24 cellular contexts compared by ENCODE assay signal in genomic region chr19:45358213-45358792, GRCh38. TPM values are rescaled to one million over a fixed set of nuclear protein-coding genes. Genes with fewer than 3 reads are reported as not detected.
DNase-seq lines count a peak whose midpoint lies in the region; ATAC-seq, FAIRE-seq and TF ChIP-seq lines count a peak whose summit lies in the region.
"Had no signal": no experiment of that assay in that cellular context is flagged by ENCODE, and none has a peak within 500 bp of the region (broad histone marks: within the 10 kb centered on the region; RNA-seq: fewer than 3 reads in every experiment).

No MANE protein-coding gene starts in this region.

- H3K27me3 Mint-ChIP-seq in CD8-positive, alpha-beta T cell (ENCODE audit: low read depth) = no peaks in the 10 kb centered on the region
- peaks cover 6% of the 10 kb centered on the region for H3K27me3 Mint-ChIP-seq in nephron progenitor cell (ENCODE audit: low read depth, poor library complexity)
- H3K27me3 Mint-ChIP-seq: CD4-positive, alpha-beta memory T cell had no signal

- H3K4me1 Mint-ChIP-seq in CD8-positive, alpha-beta T cell (ENCODE audit: low read depth) = no peaks in the 10 kb centered on the region
- peaks cover 13% of the 10 kb centered on the region for H3K4me1 Mint-ChIP-seq in nephron progenitor cell

- POLR2A ChIA-PET in CD8-positive, alpha-beta T cell (lab: Charles Lee) = no interaction called here
- POLR2A ChIA-PET in K562 (lab: Yijun Ruan, JAX) = interaction anchor here (0.6 to 0.7 kb wide), 2 partner anchors 118 to 372 kb away, joined by 3 to 4 read pairs; no protein-coding TSS in a partner anchor

- no peak overlapping the region for H3K9ac ChIP-seq in K562 (ENCODE audit: insufficient read depth in 1 of 2, low read depth in 2 of 2, low read length in 2 of 2)
- H3K9ac ChIP-seq: BLaER1 had no signal

- no peaks in the 10 kb centered on the region for H3K9me3 Mint-ChIP-seq in CD8-positive, alpha-beta T cell
- H3K9me3 Mint-ChIP-seq in nephron progenitor cell = no peaks in the 10 kb centered on the region
- H3K9me3 Mint-ChIP-seq: CD4-positive, alpha-beta memory T cell; HFFc6 had no signal

- no peaks in the 10 kb centered on the region for H3K79me2 ChIP-seq in K562 (ENCODE audit: control insufficient read depth, insufficient read depth, low read length)

- ATAC-seq in CD8-positive, alpha-beta T cell = no peak
- ATAC-seq in K562 (no peak), body of pancreas (no peak), upper lobe of left lung (ENCODE audit: low FRiP score in 2 of 2) (no peak)
- ATAC-seq: SK-N-SH treated with all-trans-retinoic acid at 6 μM for 48 hours had no signal

- WGBS in K562 (ENCODE audit: insufficient coverage, low coverage, missing lambda C conversion rate) = 87% methylated on average over 12 of the region's 12 CpGs
- 86 to 99% methylated on average over 3 to 12 of the region's 12 CpGs for WGBS in body of pancreas, 2 donors
- 95 to 98% methylated on average over 11 to 12 of the region's 12 CpGs for WGBS in upper lobe of left lung, 2 donors

- TF ChIP-seq RAD21 in K562 (CRISPR knock-in tag; conservative IDR thresholded peaks at IDR 0.05 in 1 of 2, IDR thresholded peaks at IDR 0.05 in 1 of 2) = no peak

- H3K9me3 ChIP-seq in CD8-positive, alpha-beta T cell (ENCODE audit: low read length) = no peaks in the 10 kb centered on the region
- no peaks in the 10 kb centered on the region for H3K9me3 ChIP-seq in K562 (replicated peaks; ENCODE audit: control insufficient read depth, insufficient read depth, low read depth, low read length)
- H3K9me3 ChIP-seq in body of pancreas = no peaks in the 10 kb centered on the region
- H3K9me3 ChIP-seq in upper lobe of left lung = no peaks in the 10 kb centered on the region
- H3K9me3 ChIP-seq: BLaER1, MG63 had no signal

- H3K27me3 ChIP-seq in CD8-positive, alpha-beta T cell (ENCODE audit: insufficient read depth, low read length) = no peaks in the 10 kb centered on the region
- H3K27me3 ChIP-seq in K562 (ENCODE audit: control insufficient read depth in 2 of 2, insufficient read depth in 2 of 2, low read length in 2 of 2) (no peaks in the 10 kb centered on the region), body of pancreas (no peaks in the 10 kb centered on the region), upper lobe of left lung (no peaks in the 10 kb centered on the region)
- H3K27me3 ChIP-seq: BLaER1, MG63 had no signal

- no TSS peak for BruUV-seq in K562 (replicated peaks; lab: Mats Ljungman, UMichigan)

- H3K36me3 Mint-ChIP-seq in CD8-positive, alpha-beta T cell = peaks cover 59% of the 10 kb centered on the region
- H3K36me3 Mint-ChIP-seq in nephron progenitor cell (ENCODE audit: low read depth) = peaks cover 68% of the 10 kb centered on the region

- no peak for TF ChIP-seq POLR2A in K562 (conservative IDR thresholded peaks at IDR 0.05)
- TF ChIP-seq POLR2A in body of pancreas (IDR thresholded peaks at IDR 0.05) = no peak
- TF ChIP-seq POLR2A in upper lobe of left lung (IDR thresholded peaks at IDR 0.05) = no peak

- H3K9me1 ChIP-seq in K562 (ENCODE audit: control insufficient read depth, insufficient read depth, low read length) = no peaks in the 10 kb centered on the region

- no peak overlapping the region for H3K27ac ChIP-seq in CD8-positive, alpha-beta T cell (ENCODE audit: low read depth, low read length)
- H3K27ac ChIP-seq in K562 (ENCODE audit: extremely low read depth, low read depth, low read length) = no peak overlapping the region
- H3K27ac ChIP-seq in body of pancreas = no peak overlapping the region
- H3K27ac ChIP-seq in upper lobe of left lung = no peak overlapping the region
- H3K27ac ChIP-seq: BLaER1 had no signal

- peak overlapping the region; percentile 41 for H3K27ac Mint-ChIP-seq in CD8-positive, alpha-beta T cell
- H3K27ac Mint-ChIP-seq in nephron progenitor cell = peak overlapping the region; percentile 90
- H3K27ac Mint-ChIP-seq: HFFc6 had no signal

- intact Hi-C loops in CD8-positive, alpha-beta T cell (cut with DNase I, micrococcal nuclease) = no loop called here
- intact Hi-C loops in K562 (cut with micrococcal nuclease) (no loop called here), body of pancreas (cut with DNase I) (no loop called here)

- CTCF ChIA-PET in CD8-positive, alpha-beta T cell (lab: Charles Lee) = no interaction called here
- CTCF ChIA-PET in K562 (lab: Yijun Ruan, JAX; ENCODE audit: low intra/inter-chr PET ratio) = no interaction called here

- in situ Hi-C loops in K562 (cut with MboI) = no loop called here

- H3K4me3 ChIP-seq in CD8-positive, alpha-beta T cell (ENCODE audit: low read depth, low read length) = no peak overlapping the region
- H3K4me3 ChIP-seq in K562 (no peak overlapping the region), body of pancreas (no peak overlapping the region), upper lobe of left lung (no peak overlapping the region)
- H3K4me3 ChIP-seq: BLaER1, MG63 had no signal

- no peak overlapping the region for H3K4me2 ChIP-seq in K562 (ENCODE audit: insufficient read depth, low read length)
- H3K4me2 ChIP-seq: BLaER1 had no signal

- FAIRE-seq in K562 (lab: Jason Lieb, UNC) = no peak
- FAIRE-seq: G401.6, GM18507, H54 had no signal

- no peaks in the 10 kb centered on the region for H3K36me3 ChIP-seq in CD8-positive, alpha-beta T cell (ENCODE audit: insufficient read depth, low read length)
- H3K36me3 ChIP-seq in K562 (ENCODE audit: control insufficient read depth, insufficient read depth, low read length) (peaks cover 80% of the 10 kb centered on the region; the same call in 2 of the 3 replicates), body of pancreas (replicated peaks in 1 of 2; ENCODE audit: insufficient read depth in 1 of 2, low read depth in 2 of 2) (peaks cover 0 to 6% of the 10 kb centered on the region in 2 donors), upper lobe of left lung (peaks cover 0 to 64% (median 26%) of the 10 kb centered on the region in 4 donors)

- TF ChIP-seq CTCF in CD8-positive, alpha-beta T cell (IDR thresholded peaks at IDR 0.05) = no peak
- no peak for TF ChIP-seq CTCF in K562 (IDR thresholded peaks at IDR 0.05 in 2 of 3, conservative IDR thresholded peaks at IDR 0.05 in 1 of 3; ENCODE audit: insufficient read depth in 2 of 3, low read depth in 1 of 3, low read length in 3 of 3)
- no peak for TF ChIP-seq CTCF in nephron progenitor cell (IDR thresholded peaks at IDR 0.05)
- no peak for TF ChIP-seq CTCF in body of pancreas (IDR thresholded peaks at IDR 0.05)
- TF ChIP-seq CTCF in upper lobe of left lung (IDR thresholded peaks at IDR 0.05) = no peak

- TF ChIP-seq EP300 in K562 (IDR thresholded peaks at IDR 0.05; ENCODE audit: low read length) (no peak), upper lobe of left lung (IDR thresholded peaks at IDR 0.05) (no peak)

- H4K20me1 ChIP-seq in K562 (replicated peaks; ENCODE audit: control insufficient read depth, insufficient read depth, low read length) = peaks cover 3% of the 10 kb centered on the region; the same call in 1 of the 2 replicates
- H4K20me1 ChIP-seq: BLaER1 had no signal

- H2AFZ ChIP-seq in K562 (ENCODE audit: low read depth, low read length) = no peak overlapping the region

- H3K4me3 Mint-ChIP-seq in CD8-positive, alpha-beta T cell = no peak overlapping the region
- no peak overlapping the region for H3K4me3 Mint-ChIP-seq in nephron progenitor cell
- H3K4me3 Mint-ChIP-seq: CD4-positive, alpha-beta memory T cell; HFFc6 had no signal

- H3K4me1 ChIP-seq in CD8-positive, alpha-beta T cell (ENCODE audit: insufficient read depth, low read length) = no peaks in the 10 kb centered on the region
- H3K4me1 ChIP-seq in K562 (replicated peaks in 1 of 2; ENCODE audit: control insufficient read depth in 2 of 2, insufficient read depth in 2 of 2, low read length in 2 of 2) = peaks cover 0 to 34% of the 10 kb centered on the region in 2 experiments; a peak in 2 of 5 replicates
- H3K4me1 ChIP-seq in body of pancreas = no peaks in the 10 kb centered on the region
- H3K4me1 ChIP-seq in upper lobe of left lung = no peaks in the 10 kb centered on the region
- H3K4me1 ChIP-seq: BLaER1 had no signal

- DNase-seq in CD8-positive, alpha-beta T cell = no peak
- DNase-seq in D341Med (ENCODE audit: low spot score) = peak; percentile 21
- DNase-seq in K562 (ENCODE audit: extremely low read depth in 1 of 4, low spot score in 3 of 4) = no peak
- no peak for DNase-seq in nephron progenitor cell
- DNase-seq in body of pancreas = no peak
- DNase-seq in SW480 (ENCODE audit: low spot score) = no peak
- DNase-seq in upper lobe of left lung = no peak
- DNase-seq: ACHN; Calu3; CD4-positive, alpha-beta memory T cell; HFFc6; MG63; NCI-H1417; NCI-H1694 treated with DMSO at 0.1 percent for 48 hours; NCI-H2081 treated with DMSO at 0.1 percent for 48 hours; NCI-H2171 treated with DMSO at 0.1 percent for 48 hours; NCI-H446; NCI-H69 had no signal

RNA-seq across cellular contexts. Expression of gene ERCC2, which starts 12.1 kb away (rescaled TPM):
- 10 to 100 TPM in 1 of 2 experiments, 1 to 10 TPM in 1; 9.1 to 11.8 TPM for total RNA-seq in CD8-positive, alpha-beta T cell
- 133 and 285 TPM in 2 replicates for total RNA-seq in K562 (2011; cell fraction: chromatin; rRNA removed; ENCODE audit: low replicate concordance)
- total RNA-seq in K562 (2011; cell fraction: nucleolus; rRNA removed) = 121 and 134 TPM in 2 replicates
- total RNA-seq in K562 (2011; cell fraction: nucleoplasm; rRNA removed) = 92.9 and 95.2 TPM in 2 replicates
- total RNA-seq in K562 (2014; rRNA removed) = 26.4 and 29.8 TPM in 2 replicates
- 12.0 and 15.0 TPM in 2 replicates for total RNA-seq in K562 (2014; rRNA removed; fragmentation: Illumina TruSeq; extraction: Trizol)
- 12.9 and 13.9 TPM in 2 replicates for total RNA-seq in K562 (2015; rRNA removed; fragmentation: Illumina TruSeq; extraction: Trizol)
- 55.9 and 57.7 TPM in 2 replicates for total RNA-seq in K562 (2021)
- polyA plus RNA-seq in K562 (2011; rRNA removed) = 23.4 and 52.4 TPM in 2 replicates
- polyA plus RNA-seq in K562 (2011; cell fraction: cytosol; rRNA removed) = 23.5 and 48.2 TPM in 2 replicates
- 142 and 172 TPM in 2 replicates for polyA plus RNA-seq in K562 (2011; cell fraction: nucleus; rRNA removed)
- 37.7 and 45.1 TPM in 2 replicates for polyA plus RNA-seq in K562 (2012)
- 28.5 and 32.7 TPM in 2 replicates for polyA plus RNA-seq in K562 (2014; fragmentation: Illumina TruSeq; extraction: Trizol)
- 1 to 10 TPM; 2.2 to 2.4 TPM for polyA plus RNA-seq in K562 (2014; fragmentation: Nextera tagmentation; extraction: Ambion mirVana)
- 31.1 and 31.6 TPM in 2 replicates for polyA plus RNA-seq in K562 (2014; rRNA removed)
- 51.5 and 54.5 TPM in 2 replicates for polyA minus RNA-seq in K562 (2011; rRNA and poly(A)+ RNA removed)
- polyA minus RNA-seq in K562 (2011; cell fraction: cytosol; rRNA and poly(A)+ RNA removed) = 26.8 and 33.6 TPM in 2 replicates
- 37.0 and 57.0 TPM in 2 replicates for polyA minus RNA-seq in K562 (2011; cell fraction: nucleus; rRNA and poly(A)+ RNA removed)
- total RNA-seq in body of pancreas = 10 to 100 TPM in 1 of 2 donors, 1 to 10 TPM in 1; 7.8 to 29.3 TPM
- total RNA-seq in upper lobe of left lung = 10 to 100 TPM in 5 of 6 donors, 1 to 10 TPM in 1; 7.4 to 19.1 (median 13.0) TPM

RNA-seq across cellular contexts. Expression of gene KLC3, which starts 17.8 kb away (rescaled TPM):
- not detected for total RNA-seq in CD8-positive, alpha-beta T cell
- 0.86 and 1.9 TPM in 2 replicates for total RNA-seq in K562 (2011; cell fraction: chromatin; rRNA removed; ENCODE audit: low replicate concordance)
- 1.3 and 1.6 TPM in 2 replicates for total RNA-seq in K562 (2011; cell fraction: nucleolus; rRNA removed)
- total RNA-seq in K562 (2011; cell fraction: nucleoplasm; rRNA removed) = 1.5 and 1.6 TPM in 2 replicates
- 1.2 and 1.3 TPM in 2 replicates for total RNA-seq in K562 (2014; rRNA removed)
- 0.22 TPM in 1 of 2 replicates, not detected in the other for total RNA-seq in K562 (2014; rRNA removed; fragmentation: Illumina TruSeq; extraction: Trizol)
- total RNA-seq in K562 (2015; rRNA removed; fragmentation: Illumina TruSeq; extraction: Trizol) = 0.19 TPM in 1 of 2 replicates, not detected in the other
- total RNA-seq in K562 (2021) = 0.56 and 0.71 TPM in 2 replicates
- 0.60 and 0.95 TPM in 2 replicates for polyA plus RNA-seq in K562 (2011; rRNA removed)
- polyA plus RNA-seq in K562 (2011; cell fraction: cytosol; rRNA removed) = 0.80 and 1.6 TPM in 2 replicates
- polyA plus RNA-seq in K562 (2011; cell fraction: nucleus; rRNA removed) = 1.0 and 2.1 TPM in 2 replicates
- polyA plus RNA-seq in K562 (2012) = 0.55 and 0.86 TPM in 2 replicates
- polyA plus RNA-seq in K562 (2014; fragmentation: Illumina TruSeq; extraction: Trizol) = 0.21 and 0.43 TPM in 2 replicates
- under 1 TPM in 1 of 2 experiments, not detected in 1; 0.03 TPM for polyA plus RNA-seq in K562 (2014; fragmentation: Nextera tagmentation; extraction: Ambion mirVana)
- 0.58 and 0.90 TPM in 2 replicates for polyA plus RNA-seq in K562 (2014; rRNA removed)
- polyA minus RNA-seq in K562 (2011; rRNA and poly(A)+ RNA removed) = 0.15 and 0.35 TPM in 2 replicates
- polyA minus RNA-seq in K562 (2011; cell fraction: cytosol; rRNA and poly(A)+ RNA removed) = 1.0 TPM in 1 of 2 replicates, not detected in the other
- polyA minus RNA-seq in K562 (2011; cell fraction: nucleus; rRNA and poly(A)+ RNA removed) = 0.22 TPM in 1 of 2 replicates, not detected in the other
- 10 to 100 TPM in 1 of 2 donors, 1 to 10 TPM in 1; 1.3 to 11.7 TPM for total RNA-seq in body of pancreas
- 1 to 10 TPM; 2.4 to 9.5 (median 3.9) TPM for total RNA-seq in upper lobe of left lung
- total RNA-seq: CD4-positive, alpha-beta memory T cell; HFFc6; LHCN-M2 had no signal
- polyA plus RNA-seq: CD4-positive, alpha-beta memory T cell had no signal

RNA-seq across cellular contexts. Expression of gene CKM, which starts 35.6 kb away (rescaled TPM):
- total RNA-seq in CD8-positive, alpha-beta T cell = not detected
- total RNA-seq in K562 (2011; cell fraction: chromatin; rRNA removed; ENCODE audit: low replicate concordance) = not detected in 2 replicates
- not detected in 2 replicates for total RNA-seq in K562 (2011; cell fraction: nucleolus; rRNA removed)
- not detected in 2 replicates for total RNA-seq in K562 (2011; cell fraction: nucleoplasm; rRNA removed)
- total RNA-seq in K562 (2014; rRNA removed) (not detected in 2 replicates), K562 (2014; rRNA removed; fragmentation: Illumina TruSeq; extraction: Trizol) (not detected in 2 replicates), K562 (2015; rRNA removed; fragmentation: Illumina TruSeq; extraction: Trizol) (0.14 and 0.15 TPM in 2 replicates), K562 (2021) (0.09 and 0.11 TPM in 2 replicates), body of pancreas (not detected), upper lobe of left lung (not detected)
- polyA plus RNA-seq in K562 (2011; rRNA removed) (0.47 TPM in 1 of 2 replicates, not detected in the other), K562 (2014; fragmentation: Illumina TruSeq; extraction: Trizol) (not detected in 2 replicates), K562 (2014; fragmentation: Nextera tagmentation; extraction: Ambion mirVana) (under 1 TPM; 0.06 TPM), K562 (2014; rRNA removed) (0.08 and 0.17 TPM in 2 replicates)
- polyA plus RNA-seq in K562 (2011; cell fraction: cytosol; rRNA removed) = 0.22 and 0.62 TPM in 2 replicates
- polyA plus RNA-seq in K562 (2011; cell fraction: nucleus; rRNA removed) = 0.10 and 0.70 TPM in 2 replicates
- polyA plus RNA-seq in K562 (2012) = 0.13 and 0.30 TPM in 2 replicates
- 0.18 TPM in 1 of 2 replicates, not detected in the other for polyA minus RNA-seq in K562 (2011; rRNA and poly(A)+ RNA removed)
- polyA minus RNA-seq in K562 (2011; cell fraction: cytosol; rRNA and poly(A)+ RNA removed) = not detected in 2 replicates
- 0.33 TPM in 1 of 2 replicates, not detected in the other for polyA minus RNA-seq in K562 (2011; cell fraction: nucleus; rRNA and poly(A)+ RNA removed)
- total RNA-seq: Calu3; CD4-positive, alpha-beta memory T cell; HFFc6; LHCN-M2 had no signal
- polyA plus RNA-seq: CD4-positive, alpha-beta memory T cell had no signal

RNA-seq across cellular contexts. Expression of gene PPP1R13L, which starts 46.6 kb away (rescaled TPM):
- 1 to 10 TPM; 2.5 to 3.6 TPM for total RNA-seq in CD8-positive, alpha-beta T cell
- 13.7 and 25.0 TPM in 2 replicates for total RNA-seq in K562 (2011; cell fraction: chromatin; rRNA removed; ENCODE audit: low replicate concordance)
- total RNA-seq in K562 (2011; cell fraction: nucleolus; rRNA removed) = 14.5 and 17.6 TPM in 2 replicates
- 15.8 and 21.6 TPM in 2 replicates for total RNA-seq in K562 (2011; cell fraction: nucleoplasm; rRNA removed)
- total RNA-seq in K562 (2014; rRNA removed) (2.3 TPM in 2 replicates), K562 (2014; rRNA removed; fragmentation: Illumina TruSeq; extraction: Trizol) (0.84 and 1.0 TPM in 2 replicates), K562 (2015; rRNA removed; fragmentation: Illumina TruSeq; extraction: Trizol) (0.83 and 0.94 TPM in 2 replicates), K562 (2021) (4.5 and 6.7 TPM in 2 replicates), body of pancreas (10 to 100 TPM; 26.4 to 32.9 TPM), upper lobe of left lung (10 to 100 TPM; 27.8 to 76.2 (median 57.5) TPM)
- polyA plus RNA-seq in K562 (2011; rRNA removed) (2.0 and 6.6 TPM in 2 replicates), K562 (2014; fragmentation: Illumina TruSeq; extraction: Trizol) (2.7 and 3.6 TPM in 2 replicates), K562 (2014; fragmentation: Nextera tagmentation; extraction: Ambion mirVana) (under 1 TPM; 0.32 to 0.82 TPM), K562 (2014; rRNA removed) (1.7 and 3.7 TPM in 2 replicates)
- 2.6 and 3.5 TPM in 2 replicates for polyA plus RNA-seq in K562 (2011; cell fraction: cytosol; rRNA removed)
- 16.5 and 21.1 TPM in 2 replicates for polyA plus RNA-seq in K562 (2011; cell fraction: nucleus; rRNA removed)
- 7.4 and 23.3 TPM in 2 replicates for polyA plus RNA-seq in K562 (2012)
- polyA minus RNA-seq in K562 (2011; rRNA and poly(A)+ RNA removed) = 1.6 and 2.6 TPM in 2 replicates
- polyA minus RNA-seq in K562 (2011; cell fraction: cytosol; rRNA and poly(A)+ RNA removed) = 2.4 and 7.6 TPM in 2 replicates
- polyA minus RNA-seq in K562 (2011; cell fraction: nucleus; rRNA and poly(A)+ RNA removed) = 3.1 and 6.1 TPM in 2 replicates

RNA-seq across cellular contexts. Expression of gene POLR1G, which starts 48.1 kb away (rescaled TPM):
- under 1 TPM; 0.27 to 0.44 TPM for total RNA-seq in CD8-positive, alpha-beta T cell
- 7.5 and 14.6 TPM in 2 replicates for total RNA-seq in K562 (2011; cell fraction: chromatin; rRNA removed; ENCODE audit: low replicate concordance)
- 11.1 and 14.3 TPM in 2 replicates for total RNA-seq in K562 (2011; cell fraction: nucleolus; rRNA removed)
- total RNA-seq in K562 (2011; cell fraction: nucleoplasm; rRNA removed) = 9.8 and 10.3 TPM in 2 replicates
- total RNA-seq in K562 (2014; rRNA removed) (36.6 and 50.6 TPM in 2 replicates), K562 (2014; rRNA removed; fragmentation: Illumina TruSeq; extraction: Trizol) (19.7 and 22.7 TPM in 2 replicates), K562 (2015; rRNA removed; fragmentation: Illumina TruSeq; extraction: Trizol) (50.1 and 51.0 TPM in 2 replicates), K562 (2021) (27.4 and 32.1 TPM in 2 replicates), body of pancreas (1 to 10 TPM; 1.8 to 2.0 TPM), upper lobe of left lung (1 to 10 TPM; 1.0 to 7.7 (median 5.8) TPM)
- polyA plus RNA-seq in K562 (2011; rRNA removed) (8.5 and 9.7 TPM in 2 replicates), K562 (2014; fragmentation: Illumina TruSeq; extraction: Trizol) (32.6 and 37.4 TPM in 2 replicates), K562 (2014; fragmentation: Nextera tagmentation; extraction: Ambion mirVana) (1 to 10 TPM; 3.0 to 6.4 TPM), K562 (2014; rRNA removed) (29.2 and 31.7 TPM in 2 replicates)
- polyA plus RNA-seq in K562 (2011; cell fraction: cytosol; rRNA removed) = 11.0 and 17.1 TPM in 2 replicates
- polyA plus RNA-seq in K562 (2011; cell fraction: nucleus; rRNA removed) = 3.6 and 6.6 TPM in 2 replicates
- 5.1 and 14.9 TPM in 2 replicates for polyA plus RNA-seq in K562 (2012)
- 4.5 and 4.9 TPM in 2 replicates for polyA minus RNA-seq in K562 (2011; rRNA and poly(A)+ RNA removed)
- 12.2 and 12.9 TPM in 2 replicates for polyA minus RNA-seq in K562 (2011; cell fraction: cytosol; rRNA and poly(A)+ RNA removed)
- 3.0 and 3.8 TPM in 2 replicates for polyA minus RNA-seq in K562 (2011; cell fraction: nucleus; rRNA and poly(A)+ RNA removed)
